In genomic region chrX:153647461-153648357, GRCh38 we compare ENCODE assay signal across 13 cellular contexts. TPM values are rescaled to one million over a fixed set of nuclear protein-coding genes. Genes with fewer than 3 reads are reported as not detected.
DNase-seq lines count a peak whose midpoint lies in the region; ATAC-seq and TF ChIP-seq lines count a peak whose summit lies in the region.
"Had no signal": no experiment of that assay in that cellular context is flagged by ENCODE, and none has a peak within 500 bp of the region (broad histone marks: within the 10 kb centered on the region; RNA-seq: fewer than 3 reads in every experiment).

No MANE protein-coding gene starts in this region.

- H3K27ac ChIP-seq in ovary (no peak overlapping the region), caudate nucleus (ENCODE audit: low read depth, low read length) (no peak overlapping the region)
- H3K27ac ChIP-seq: SK-N-MC had no signal

- H3K4me1 ChIP-seq in ES-I3 (ENCODE audit: insufficient read depth, low read length) (peaks cover 6% of the 10 kb centered on the region; the same call in 1 of the 2 replicates), ovary (ENCODE audit: insufficient read depth) (no peaks in the 10 kb centered on the region)

- WGBS in ovary, 3 donors: 28 to 50% (median 38%) methylated on average over 75 to 85 of the region's 85 CpGs

- H3K27me3 ChIP-seq in ovary: no peaks in the 10 kb centered on the region

- ATAC-seq in GM21529 (IDR thresholded peaks at IDR 0.05; ENCODE audit: unreplicated experiment): no peak
- ATAC-seq: activated CD4-positive, alpha-beta T cell treated with anti-CD3 and anti-CD28 coated beads for 36 hours had no signal

- TF ChIP-seq CTCF in epithelial cell of proximal tubule (conservative IDR thresholded peaks at IDR 0.05; ENCODE audit: low read depth, low read length) (no peak), ovary (IDR thresholded peaks at IDR 0.05) (no peak)

- DNase-seq in KBM-7 (peak; percentile 29), epithelial cell of proximal tubule (ENCODE audit: low read depth) (no peak), ovary (peak in 4 of 5 donors; percentile 6 to 32 (median 17)), C1 segment of cervical spinal cord (lab: John Stamatoyannopoulos, UW) (no peak), NCI-H748 treated with DMSO at 0.1 percent for 48 hours (lab: John Stamatoyannopoulos, UW) (no peak), caudate nucleus (lab: John Stamatoyannopoulos, UW) (no peak)
- DNase-seq: activated CD4-positive, alpha-beta T cell treated with anti-CD3 and anti-CD28 coated beads for 36 hours; activated naive CD8-positive, alpha-beta T cell treated with anti-CD3 and anti-CD28 coated beads, Interleukin-2, amount 10 ng/mL, durations not matched to agents 7 days and 5 days; NCI-H526 treated with DMSO at 0.1 percent for 48 hours had no signal

- in situ Hi-C loops in KBM-7 (cut with MboI; ENCODE audit: low pct_unique_long_range_greater_than_20kb, low sequenced_read_pairs): no loop called here

- peak overlapping the region; percentile 6 for H3K4me3 ChIP-seq in epithelial cell of proximal tubule (ENCODE audit: low read depth, low read length)
- no peak overlapping the region for H3K4me3 ChIP-seq in ovary
- H3K4me3 ChIP-seq: mucosa of descending colon, SK-N-MC had no signal

- H3K9ac ChIP-seq in ES-I3 (ENCODE audit: low read depth, low read length): peak overlapping the region; percentile 18; the same call in 1 of the 2 replicates

- no peaks in the 10 kb centered on the region for H3K36me3 ChIP-seq in ES-I3 (ENCODE audit: insufficient read depth, low read length)
- no peaks in the 10 kb centered on the region for H3K36me3 ChIP-seq in ovary

- no peak for TF ChIP-seq EP300 in ovary (IDR thresholded peaks at IDR 0.05)

- intact Hi-C loops in ovary (cut with DNase I): no loop called here

- H3K9me3 ChIP-seq in ES-I3 (ENCODE audit: control insufficient read depth, insufficient read depth, low read length) (no peaks in the 10 kb centered on the region), ovary (no peaks in the 10 kb centered on the region)
- H3K9me3 ChIP-seq: mucosa of descending colon had no signal

- no peak for TF ChIP-seq POLR2A in ovary (IDR thresholded peaks at IDR 0.05)

RNA-seq across cellular contexts. Expression of gene DUSP9, which starts 0.7 kb away (rescaled TPM):
- 3.1 and 5.9 TPM in 2 replicates for total RNA-seq in epithelial cell of proximal tubule
- total RNA-seq in ovary: 1 to 10 TPM in 3 of 7 donors, under 1 TPM in 4; 0.12 to 3.7 (median 0.74) TPM
- polyA plus RNA-seq in ovary: under 1 TPM in 1 of 2 donors, not detected in 1; 0.28 TPM
- total RNA-seq: activated naive CD8-positive, alpha-beta T cell treated with anti-CD3 and anti-CD28 coated beads, Interleukin-2, amount 10 ng/mL, durations not matched to agents 7 days and 5 days; mucosa of descending colon had no signal

RNA-seq across cellular contexts. Expression of gene PNCK, which starts 25.9 kb away (rescaled TPM):
- total RNA-seq in epithelial cell of proximal tubule (0.86 TPM in 1 of 2 replicates, not detected in the other), ovary (1 to 10 TPM in 4 of 7 donors, under 1 TPM in 2, not detected in 1; 0.51 to 5.9 (median 1.6) TPM)
- polyA plus RNA-seq in ovary: 1 to 10 TPM in 1 of 2 donors, under 1 TPM in 1; 0.87 to 1.1 TPM

RNA-seq across cellular contexts. Expression of gene SLC6A8, which starts 40.0 kb away (rescaled TPM):
- total RNA-seq in epithelial cell of proximal tubule: 20.0 and 30.5 TPM in 2 replicates
- total RNA-seq in ovary: 10 to 100 TPM in 5 of 7 donors, 1 to 10 TPM in 2; 6.3 to 23.5 (median 16.3) TPM
- 10 to 100 TPM in 1 of 2 donors, 1 to 10 TPM in 1; 7.5 to 10.0 TPM for polyA plus RNA-seq in ovary

RNA-seq across cellular contexts. Expression of gene CCNQ, which starts 48.8 kb away (rescaled TPM):
- total RNA-seq in epithelial cell of proximal tubule: 31.4 and 48.3 TPM in 2 replicates
- 10 to 100 TPM; 15.5 to 20.0 (median 19.3) TPM for total RNA-seq in ovary
- 10 to 100 TPM; 16.8 to 23.8 TPM for polyA plus RNA-seq in ovary

Comparison
In these comparisons a context has a peak if more than half of its experiments do, and no peak if none do; other contexts are left out.
1. DNase-seq: peak in KBM-7 (single experiment) and ovary (4 of 5); none in epithelial cell of proximal tubule (single experiment), C1 segment of cervical spinal cord (0 of 14), NCI-H748 treated with DMSO at 0.1 percent for 48 hours (single experiment) and caudate nucleus (0 of 61).